ENCODE assay signal across 29 cellular contexts in the genomic region with DNA sequence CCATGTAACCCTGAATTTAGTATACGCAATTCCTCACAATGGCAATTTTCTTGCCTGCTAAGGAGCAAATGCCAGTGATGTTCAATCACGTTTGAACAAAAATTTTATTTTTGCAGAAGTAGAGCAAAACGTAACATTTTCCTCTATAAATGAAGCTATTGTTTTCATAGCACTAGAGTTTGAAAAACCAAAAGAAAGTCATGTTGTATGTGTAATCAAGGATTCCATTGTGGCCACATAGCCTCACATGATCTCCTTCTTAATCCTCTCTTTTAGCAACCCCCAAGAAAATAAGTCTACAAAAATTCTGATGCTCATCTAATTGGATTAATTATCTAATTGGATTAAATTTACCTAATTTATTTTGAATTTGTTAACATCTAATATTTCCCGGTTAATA.
"Had no signal": no experiment of that assay in that cellular context is flagged by ENCODE, and none has a peak within 500 bp of the region (broad histone marks: within the 10 kb centered on the region; RNA-seq: fewer than 3 reads in every experiment).

No MANE protein-coding gene starts in this region.

- DNase-seq: hypothalamus; immature natural killer cell; kidney; left colon; left lung; lower lobe of right lung; mammary epithelial cell; mesenchymal stem cell; naive thymus-derived CD8-positive, alpha-beta T cell; occipital lobe; psoas muscle; right lobe of liver; stimulated activated CD4-positive, alpha-beta T cell treated with anti-CD3 and anti-CD28 coated beads, Interleukin-1b, Interleukin-23, amount 100 ng/mL, for 48 hours; stimulated activated CD4-positive, alpha-beta T cell treated with anti-CD3 and anti-CD28 coated beads, Interleukin-2, amount 100 ng/mL, for 48 hours; stimulated activated CD4-positive, alpha-beta T cell treated with anti-CD3 and anti-CD28 coated beads, Interleukin-4, amount 100 ng/mL, for 4 hours; stimulated activated CD8-positive, alpha-beta memory T cell treated with anti-CD3 and anti-CD28 coated beads, Interleukin-4, amount 100 ng/mL, for 48 hours; stimulated activated naive CD4-positive, alpha-beta T cell treated with Interleukin-2 at 50 U/mL for 16 hours; stimulated activated naive CD8-positive, alpha-beta T cell treated with anti-CD3 and anti-CD28 coated beads, Interleukin-15, amount 100 ng/mL, for 72 hours; substantia nigra; uterus had no signal

- H3K4me1 Mint-ChIP-seq: immature natural killer cell; naive thymus-derived CD8-positive, alpha-beta T cell; nephron; neural crest cell; stimulated activated memory B cell treated with anti-CD40 and anti-IgM and Interleukin-4, amounts not matched to agents 10 μg/mL and 1 μg/mL and 100 μg/mL, for 72 hours; stimulated activated naive CD8-positive, alpha-beta T cell treated with anti-CD3 and anti-CD28 coated beads, Interleukin-15, amount 100 ng/mL, for 72 hours had no signal

- H3K36me3 ChIP-seq: left lung, lower lobe of right lung, neutrophil, right atrium auricular region, right lobe of liver, tibial nerve, uterus had no signal

- H3K79me2 ChIP-seq: parathyroid adenoma had no signal

- H3K36me3 Mint-ChIP-seq: immature natural killer cell; stimulated activated memory B cell treated with anti-CD40 and anti-IgM and Interleukin-4, amounts not matched to agents 10 μg/mL and 1 μg/mL and 100 μg/mL, for 72 hours; type B pancreatic cell had no signal

- H3K27ac Mint-ChIP-seq: immature natural killer cell; naive thymus-derived CD8-positive, alpha-beta T cell; nephron; stimulated activated memory B cell treated with anti-CD40 and anti-IgM and Interleukin-4, amounts not matched to agents 10 μg/mL and 1 μg/mL and 100 μg/mL, for 72 hours; stimulated activated naive CD8-positive, alpha-beta T cell treated with anti-CD3 and anti-CD28 coated beads, Interleukin-15, amount 100 ng/mL, for 72 hours; type B pancreatic cell had no signal

- H2AFZ ChIP-seq: parathyroid adenoma had no signal

- H3K27me3 Mint-ChIP-seq: naive thymus-derived CD8-positive, alpha-beta T cell; stimulated activated memory B cell treated with anti-CD40 and anti-IgM and Interleukin-4, amounts not matched to agents 10 μg/mL and 1 μg/mL and 100 μg/mL, for 72 hours; stimulated activated naive CD8-positive, alpha-beta T cell treated with anti-CD3 and anti-CD28 coated beads, Interleukin-15, amount 100 ng/mL, for 72 hours; type B pancreatic cell had no signal

- H3K4me3 Mint-ChIP-seq: immature natural killer cell; naive thymus-derived CD8-positive, alpha-beta T cell; nephron; neural crest cell; stimulated activated memory B cell treated with anti-CD40 and anti-IgM and Interleukin-4, amounts not matched to agents 10 μg/mL and 1 μg/mL and 100 μg/mL, for 72 hours; stimulated activated naive CD8-positive, alpha-beta T cell treated with anti-CD3 and anti-CD28 coated beads, Interleukin-15, amount 100 ng/mL, for 72 hours; type B pancreatic cell had no signal

- H3K9ac ChIP-seq: parathyroid adenoma had no signal

- H3K4me2 ChIP-seq: smooth muscle cell had no signal

- H3K4me3 ChIP-seq: left lung, lower lobe of right lung, psoas muscle, right atrium auricular region, right lobe of liver, smooth muscle cell, tibial nerve, uterus had no signal

- H3K9me3 ChIP-seq: lower lobe of right lung, psoas muscle, right atrium auricular region, right lobe of liver, uterus had no signal

- H3K4me1 ChIP-seq: left lung, lower lobe of right lung, parathyroid adenoma, psoas muscle, right atrium auricular region, right lobe of liver, uterus had no signal

- H3K27ac ChIP-seq: left lung, lower lobe of right lung, neutrophil, parathyroid adenoma, psoas muscle, right atrium auricular region, right lobe of liver, tibial nerve, uterus had no signal

- H3K27me3 ChIP-seq: left lung, neutrophil, right atrium auricular region, right lobe of liver, tibial nerve, uterus had no signal

- ATAC-seq: left colon; left lung; lower lobe of right lung; naive thymus-derived CD8-positive, alpha-beta T cell; psoas muscle; right lobe of liver; stimulated activated memory B cell treated with anti-CD40 and anti-IgM and Interleukin-4, amounts not matched to agents 10 μg/mL and 1 μg/mL and 100 μg/mL, for 72 hours; stimulated activated naive CD8-positive, alpha-beta T cell treated with anti-CD3 and anti-CD28 coated beads, Interleukin-15, amount 100 ng/mL, for 72 hours had no signal
